ENCODE assay signal across 18 cellular contexts in the genomic region with DNA sequence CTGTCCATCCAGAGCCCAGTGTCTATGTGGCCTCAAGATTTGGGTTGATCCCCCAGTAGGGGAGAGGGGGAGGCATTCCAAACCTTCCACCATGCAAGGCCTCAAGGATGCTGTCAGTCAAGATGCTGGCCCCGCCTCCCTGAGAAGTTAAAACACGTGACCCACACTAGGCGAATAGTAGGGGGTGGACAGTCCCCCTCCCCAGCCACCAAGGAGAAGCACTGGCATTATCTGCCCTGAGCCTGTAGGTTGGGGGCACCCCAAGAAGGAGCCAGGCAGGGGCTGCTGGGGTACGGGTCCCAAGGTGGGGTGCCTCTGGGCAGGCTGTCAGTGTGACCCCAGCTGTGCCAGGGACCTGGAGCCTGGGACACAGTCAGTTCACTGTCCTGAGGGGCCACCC. TPM values are rescaled to one million over a fixed set of nuclear protein-coding genes. Genes with fewer than 3 reads are reported as not detected.
DNase-seq lines count a peak whose midpoint lies in the region; ATAC-seq and TF ChIP-seq lines count a peak whose summit lies in the region.
"Had no signal": no experiment of that assay in that cellular context is flagged by ENCODE, and none has a peak within 500 bp of the region (broad histone marks: within the 10 kb centered on the region; RNA-seq: fewer than 3 reads in every experiment).

No MANE protein-coding gene starts in this region.

- H3K9me2 ChIP-seq in SK-N-SH, result no peaks in the 10 kb centered on the region
- H3K9me2 ChIP-seq in Loucy (replicated peaks; ENCODE audit: low read depth, low read length), result no peaks in the 10 kb centered on the region

- 98% methylated on average over 4 of the region's 4 CpGs for WGBS in SK-N-SH (ENCODE audit: low lambda C conversion rate)

- H3K27me3 ChIP-seq in SK-N-SH (ENCODE audit: insufficient read depth) (no peaks in the 10 kb centered on the region), Loucy (ENCODE audit: insufficient read depth, low read length, poor library complexity, severe bottlenecking) (no peaks in the 10 kb centered on the region)
- H3K27me3 ChIP-seq: foreskin keratinocyte, transverse colon had no signal

- no peak overlapping the region for H3K4me3 ChIP-seq in SK-N-SH (ENCODE audit: low read depth in 2 of 2, low read length in 1 of 2)
- H3K4me3 ChIP-seq in Loucy (ENCODE audit: low read length, poor library complexity, severe bottlenecking), result peak overlapping the region; percentile 89

- in situ Hi-C loops in KBM-7 (cut with MboI; ENCODE audit: low pct_unique_long_range_greater_than_20kb, low sequenced_read_pairs), result no loop called here

- H3K9me3 Mint-ChIP-seq in glutamatergic neuron (ENCODE audit: unreplicated experiment), result peaks cover 17% of the 10 kb centered on the region
- H3K9me3 Mint-ChIP-seq in stimulated activated memory B cell treated with anti-CD40 and anti-IgM and Interleukin-4, amounts not matched to agents 10 μg/mL and 1 μg/mL and 100 μg/mL, for 72 hours, result no peaks in the 10 kb centered on the region
- H3K9me3 Mint-ChIP-seq: activated CD4-positive, alpha-beta memory T cell treated with anti-CD3 and anti-CD28 coated beads for 36 hours; central memory CD8-positive, alpha-beta T cell had no signal

- no peak for TF ChIP-seq CTCF in SK-N-SH (IDR thresholded peaks at IDR 0.05)
- TF ChIP-seq CTCF in Loucy (conservative IDR thresholded peaks at IDR 0.05; ENCODE audit: low read length), result no peak
- no peak for TF ChIP-seq CTCF in glutamatergic neuron (IDR thresholded peaks at IDR 0.05; ENCODE audit: partially characterized antibody, unreplicated experiment)

- POLR2A ChIA-PET in SK-N-SH (lab: Yijun Ruan, JAX), result no interaction called here

- DNase-seq in SK-N-SH, result no peak
- DNase-seq in glutamatergic neuron, result no peak
- DNase-seq in KBM-7, result no peak
- DNase-seq: activated CD4-positive, alpha-beta memory T cell treated with anti-CD3 and anti-CD28 coated beads for 36 hours; foreskin keratinocyte; GF-D8; Karpas-422; NCI-H1436; NCI-H345; stimulated activated CD4-positive, alpha-beta T cell treated with anti-CD3 and anti-CD28 coated beads, Interleukin-4, amount 100 ng/mL, for 1 hour; stimulated activated CD8-positive, alpha-beta memory T cell treated with anti-CD3 and anti-CD28 coated beads, Interleukin-4, amount 100 ng/mL, for 48 hours; transverse colon had no signal

- H2AFZ ChIP-seq in SK-N-SH (ENCODE audit: low read depth), result no peak overlapping the region
- no peak overlapping the region for H2AFZ ChIP-seq in Loucy (ENCODE audit: low read length)

- peaks cover 0 to 28% of the 10 kb centered on the region in 2 experiments; a peak in 2 of 4 replicates for H3K4me1 ChIP-seq in SK-N-SH (ENCODE audit: control insufficient read depth in 1 of 2, insufficient read depth in 2 of 2, low read depth in 1 of 2, low read length in 1 of 2)
- H3K4me1 ChIP-seq in Loucy (ENCODE audit: insufficient read depth, low read length, poor library complexity, severe bottlenecking), result peaks cover 43% of the 10 kb centered on the region
- H3K4me1 ChIP-seq: foreskin keratinocyte had no signal

- no peaks in the 10 kb centered on the region for H3K36me3 Mint-ChIP-seq in glutamatergic neuron (ENCODE audit: unreplicated experiment)
- H3K36me3 Mint-ChIP-seq in stimulated activated memory B cell treated with anti-CD40 and anti-IgM and Interleukin-4, amounts not matched to agents 10 μg/mL and 1 μg/mL and 100 μg/mL, for 72 hours, result no peaks in the 10 kb centered on the region
- H3K36me3 Mint-ChIP-seq: activated CD4-positive, alpha-beta memory T cell treated with anti-CD3 and anti-CD28 coated beads for 36 hours had no signal

- TF ChIP-seq EP300 in SK-N-SH (IDR thresholded peaks at IDR 0.05; ENCODE audit: borderline replicate concordance in 1 of 2, low read depth in 1 of 2, low read length in 1 of 2), result no peak

- H3F3A ChIP-seq in SK-N-SH (replicated peaks; ENCODE audit: insufficient read depth) (peaks cover 2% of the 10 kb centered on the region), Loucy (ENCODE audit: low read depth) (no peaks in the 10 kb centered on the region)

- H3K4me1 Mint-ChIP-seq in glutamatergic neuron (ENCODE audit: low read depth, unreplicated experiment), result peaks cover 25% of the 10 kb centered on the region
- H3K4me1 Mint-ChIP-seq in stimulated activated memory B cell treated with anti-CD40 and anti-IgM and Interleukin-4, amounts not matched to agents 10 μg/mL and 1 μg/mL and 100 μg/mL, for 72 hours, result peaks cover 62% of the 10 kb centered on the region

- peak overlapping the region; percentile 75 for H3K4me3 Mint-ChIP-seq in glutamatergic neuron (ENCODE audit: unreplicated experiment)
- no peak overlapping the region for H3K4me3 Mint-ChIP-seq in stimulated activated memory B cell treated with anti-CD40 and anti-IgM and Interleukin-4, amounts not matched to agents 10 μg/mL and 1 μg/mL and 100 μg/mL, for 72 hours

- TF ChIP-seq POLR2A in GM18505 (IDR thresholded peaks at IDR 0.05; ENCODE audit: borderline replicate concordance, extremely low read depth, insufficient read depth, insufficient read length), result no peak

- ATAC-seq in SK-N-SH treated with all-trans-retinoic acid at 6 μM for 48 hours (no peak), GM18909 (IDR thresholded peaks at IDR 0.05; ENCODE audit: poor library complexity, unreplicated experiment) (no peak), GM18505 (IDR thresholded peaks at IDR 0.05; ENCODE audit: unreplicated experiment) (no peak)
- no peak for ATAC-seq in stimulated activated memory B cell treated with anti-CD40 and anti-IgM and Interleukin-4, amounts not matched to agents 10 μg/mL and 1 μg/mL and 100 μg/mL, for 72 hours

- CTCF ChIA-PET in SK-N-SH (lab: Yijun Ruan, JAX), result interaction anchor here (1.1 to 4.0 kb wide), 8 partner anchors 9 to 74 kb away, joined by 3 to 31 read pairs (median 10); no protein-coding TSS in a partner anchor

- H3K27ac ChIP-seq in SK-N-SH (ENCODE audit: low read depth in 2 of 2, low read length in 1 of 2), result no peak overlapping the region
- H3K27ac ChIP-seq: foreskin keratinocyte had no signal

- H3K36me3 ChIP-seq in SK-N-SH (replicated peaks in 1 of 2; ENCODE audit: control insufficient read depth in 1 of 2, insufficient read depth in 2 of 2, low read length in 1 of 2) (peaks cover 0 to under 1% of the 10 kb centered on the region in 2 experiments), Loucy (ENCODE audit: insufficient read depth, low read length) (peaks cover under 1% of the 10 kb centered on the region; the same call in 1 of the 2 replicates)
- H3K36me3 ChIP-seq: transverse colon had no signal

- no peak overlapping the region for H3K9ac ChIP-seq in SK-N-SH
- no peak overlapping the region for H3K9ac ChIP-seq in Loucy (ENCODE audit: low read depth, low read length, poor library complexity, severe bottlenecking)

- H4K20me1 ChIP-seq in SK-N-SH (ENCODE audit: insufficient read depth) (peaks cover 37% of the 10 kb centered on the region), Loucy (ENCODE audit: insufficient read depth, low read length, poor library complexity, severe bottlenecking) (peaks cover 34% of the 10 kb centered on the region)

- no peak overlapping the region for H3K27ac Mint-ChIP-seq in glutamatergic neuron (ENCODE audit: unreplicated experiment)
- peak overlapping the region; percentile 44 for H3K27ac Mint-ChIP-seq in stimulated activated memory B cell treated with anti-CD40 and anti-IgM and Interleukin-4, amounts not matched to agents 10 μg/mL and 1 μg/mL and 100 μg/mL, for 72 hours
- H3K27ac Mint-ChIP-seq: activated CD4-positive, alpha-beta memory T cell treated with anti-CD3 and anti-CD28 coated beads for 36 hours had no signal

- TF ChIP-seq RAD21 in SK-N-SH (IDR thresholded peaks at IDR 0.05; ENCODE audit: low read length), result no peak

- no peaks in the 10 kb centered on the region for H3K9me3 ChIP-seq in SK-N-SH
- no peaks in the 10 kb centered on the region for H3K9me3 ChIP-seq in Loucy (ENCODE audit: insufficient read depth, low read depth, low read length)
- H3K9me3 ChIP-seq: transverse colon had no signal

- H3K4me2 ChIP-seq in SK-N-SH, result peak overlapping the region; percentile 99; the same call in 1 of the 2 replicates
- H3K4me2 ChIP-seq in Loucy (ENCODE audit: low read depth, low read length, poor library complexity, severe bottlenecking), result peak overlapping the region; percentile 95

- H3K79me2 ChIP-seq in SK-N-SH (ENCODE audit: insufficient read depth) (peaks cover 63% of the 10 kb centered on the region), Loucy (ENCODE audit: insufficient read depth, low read length) (peaks cover 79% of the 10 kb centered on the region)

- peaks cover 14% of the 10 kb centered on the region for H3K27me3 Mint-ChIP-seq in glutamatergic neuron (ENCODE audit: unreplicated experiment)
- H3K27me3 Mint-ChIP-seq in stimulated activated memory B cell treated with anti-CD40 and anti-IgM and Interleukin-4, amounts not matched to agents 10 μg/mL and 1 μg/mL and 100 μg/mL, for 72 hours, result no peaks in the 10 kb centered on the region
- H3K27me3 Mint-ChIP-seq: central memory CD8-positive, alpha-beta T cell had no signal

TF ChIP-seq in SK-N-SH, 30 proteins besides CTCF, POLR2A, EP300 and RAD21 (continues in another document):
- TF ChIP-seq, protein P1, sequence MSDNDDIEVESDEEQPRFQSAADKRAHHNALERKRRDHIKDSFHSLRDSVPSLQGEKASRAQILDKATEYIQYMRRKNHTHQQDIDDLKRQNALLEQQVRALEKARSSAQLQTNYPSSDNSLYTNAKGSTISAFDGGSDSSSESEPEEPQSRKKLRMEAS (IDR thresholded peaks at IDR 0.05; ENCODE audit: low read depth), result no peak
- TF ChIP-seq FOXJ3 (CRISPR knock-in tag; IDR thresholded peaks at IDR 0.05) (no peak), EZH2phosphoT487 (IDR thresholded peaks at IDR 0.05; ENCODE audit: borderline replicate concordance, low read depth) (no peak)

RNA-seq across cellular contexts. Expression of a gene that starts 2.3 kb away (rescaled TPM):
- 66.9 and 84.6 TPM in 2 replicates for polyA plus RNA-seq in SK-N-SH (2012; rRNA removed)
- 13.9 and 26.7 TPM in 2 replicates for polyA plus RNA-seq in SK-N-SH (2012; cell fraction: cytosol; rRNA removed)
- polyA plus RNA-seq in SK-N-SH (2012; cell fraction: nucleus; rRNA removed), result 442 and 628 TPM in 2 replicates
- 409 TPM for total RNA-seq in glutamatergic neuron (ENCODE audit: unreplicated experiment)

RNA-seq across cellular contexts. Expression of a gene that starts 19.2 kb away (rescaled TPM):
- not detected in 2 replicates for polyA plus RNA-seq in SK-N-SH (2012; rRNA removed)
- not detected in 2 replicates for polyA plus RNA-seq in SK-N-SH (2012; cell fraction: cytosol; rRNA removed)
- polyA plus RNA-seq in SK-N-SH (2012; cell fraction: nucleus; rRNA removed), result 0.06 TPM in 1 of 2 replicates, not detected in the other
- total RNA-seq in glutamatergic neuron (ENCODE audit: unreplicated experiment), result not detected
- total RNA-seq: activated CD4-positive, alpha-beta memory T cell treated with anti-CD3 and anti-CD28 coated beads for 36 hours; foreskin keratinocyte had no signal
- polyA plus RNA-seq: foreskin keratinocyte had no signal
